In genomic region chr5:181221105-181221791, GRCh38 we compare ENCODE assay signal across 8 cellular contexts. TPM values are rescaled to one million over a fixed set of nuclear protein-coding genes. Genes with fewer than 3 reads are reported as not detected.
A peak's percentile ranks its signal among the peaks of the same experiment; 100 is the strongest.
DNase-seq lines count a peak whose midpoint lies in the region; ATAC-seq, FAIRE-seq and TF ChIP-seq lines count a peak whose summit lies in the region.

No MANE protein-coding gene starts in this region.

- DNase-seq in GM23248 (no peak), T-helper 17 cell (peak; percentile 41 to 62 (median 42)), endothelial cell (ENCODE audit: low spot score) (no peak), gastrocnemius medialis (peak in 1 of 2 donors; percentile 10), urothelium cell line (ENCODE audit: low spot score) (no peak), NCI-H1092 treated with DMSO at 0.1 percent for 48 hours (lab: John Stamatoyannopoulos, UW) (no peak)

- intact Hi-C loops in gastrocnemius medialis (cut with DNase I; ENCODE audit: low total_unique reads) = no loop called here

- H3K27me3 ChIP-seq in GM23248 (replicated peaks; ENCODE audit: insufficient read depth) = no peaks in the 10 kb centered on the region
- no peaks in the 10 kb centered on the region for H3K27me3 ChIP-seq in gastrocnemius medialis

- 0 out of 2 replicates have a peak, but pooled peaks cover 12% of the 10 kb centered on the region for H3K4me1 ChIP-seq in GM23248 (ENCODE audit: insufficient read depth)
- peaks cover 22 to 25% of the 10 kb centered on the region in 2 donors for H3K4me1 ChIP-seq in gastrocnemius medialis

- in situ Hi-C loops in GM23248 (cut with MboI) (no loop called here), gastrocnemius medialis (cut with MboI; ENCODE audit: low sequenced_read_pairs in 4 of 4) (no loop called here)

- H3K4me3 Mint-ChIP-seq in T-helper 17 cell = peak overlapping the region; percentile 95
- peak overlapping the region; percentile 98 for H3K4me3 Mint-ChIP-seq in endothelial cell (ENCODE audit: unreplicated experiment)

- no peaks in the 10 kb centered on the region for H3K36me3 ChIP-seq in GM23248 (ENCODE audit: low read depth)
- H3K36me3 ChIP-seq in gastrocnemius medialis = no peaks in the 10 kb centered on the region

- ATAC-seq in T-helper 17 cell = no peak
- ATAC-seq in gastrocnemius medialis = no peak
- no peak for ATAC-seq in GM21723 (IDR thresholded peaks at IDR 0.05; ENCODE audit: unreplicated experiment)
- ATAC-seq in GM21381 (IDR thresholded peaks at IDR 0.05; ENCODE audit: unreplicated experiment) = no peak

- peaks cover 4% of the 10 kb centered on the region for H3K36me3 Mint-ChIP-seq in T-helper 17 cell (ENCODE audit: low read depth)
- H3K36me3 Mint-ChIP-seq in endothelial cell (ENCODE audit: low read depth, unreplicated experiment) = peaks cover 12% of the 10 kb centered on the region

- peak overlapping the region; percentile 17; the same call in 1 of the 2 replicates for H2AFZ ChIP-seq in GM23248

- FAIRE-seq in urothelium cell line (lab: Jason Lieb, UNC) = no peak

- H3K27ac Mint-ChIP-seq in T-helper 17 cell (peak overlapping the region; percentile 99), endothelial cell (ENCODE audit: unreplicated experiment) (no peak overlapping the region)

- TF ChIP-seq CTCF in endothelial cell (IDR thresholded peaks at IDR 0.05; ENCODE audit: unreplicated experiment) (no peak), gastrocnemius medialis (IDR thresholded peaks at IDR 0.05 in 4 of 5, conservative IDR thresholded peaks at IDR 0.05 in 1 of 5) (no peak)

- TF ChIP-seq POLR2A in gastrocnemius medialis (IDR thresholded peaks at IDR 0.05) = no peak

- peaks cover 27% of the 10 kb centered on the region for H3K79me2 ChIP-seq in GM23248 (ENCODE audit: insufficient read depth)

- peaks cover 60% of the 10 kb centered on the region for H3K4me1 Mint-ChIP-seq in T-helper 17 cell
- H3K4me1 Mint-ChIP-seq in endothelial cell (ENCODE audit: unreplicated experiment) = peaks cover 31% of the 10 kb centered on the region

- peak overlapping the region; percentile 27; the same call in 1 of the 2 replicates for H3K4me3 ChIP-seq in GM23248
- no peak overlapping the region for H3K4me3 ChIP-seq in gastrocnemius medialis

- no peaks in the 10 kb centered on the region for H3K9me2 ChIP-seq in GM23248 (ENCODE audit: insufficient read depth)

- no peak overlapping the region for H3K4me2 ChIP-seq in GM23248 (ENCODE audit: unreplicated experiment)

- H3K9ac ChIP-seq in GM23248 = peak overlapping the region; percentile 92; the same call in 1 of the 2 replicates

- H3K27ac ChIP-seq in GM23248 (peak overlapping the region; percentile 90), gastrocnemius medialis (peak overlapping the region; percentile 90 to 97 (median 92))

- no peaks in the 10 kb centered on the region for H3K9me3 Mint-ChIP-seq in endothelial cell (ENCODE audit: unreplicated experiment)

- peaks cover 18% of the 10 kb centered on the region for H3K27me3 Mint-ChIP-seq in T-helper 17 cell
- H3K27me3 Mint-ChIP-seq in endothelial cell (ENCODE audit: unreplicated experiment) = peaks cover 38% of the 10 kb centered on the region

- H3K9me3 ChIP-seq in GM23248 (ENCODE audit: low read depth) (no peaks in the 10 kb centered on the region), T-helper 17 cell (ENCODE audit: control insufficient read depth, low read length, poor library complexity, severe bottlenecking) (no peaks in the 10 kb centered on the region), gastrocnemius medialis (no peaks in the 10 kb centered on the region)

- peaks cover 28% of the 10 kb centered on the region for H3F3A ChIP-seq in GM23248 (ENCODE audit: insufficient read depth)

- 47 to 51% methylated on average over 27 of the region's 27 CpGs for WGBS in GM23248 (ENCODE audit: low coverage in 1 of 2, low lambda C conversion rate in 2 of 2, missing lambda C conversion rate in 2 of 2), 2 experiments

- no peaks in the 10 kb centered on the region for H4K20me1 ChIP-seq in GM23248 (ENCODE audit: insufficient read depth)

RNA-seq across cellular contexts. Expression of gene TRIM41, which starts 1.8 kb away (rescaled TPM):
- total RNA-seq in GM23248 (2014; rRNA removed; shearing (Covaris generic)) = 17.5 and 18.6 TPM in 2 replicates
- 3.8 and 4.3 TPM in 2 replicates for polyA plus RNA-seq in GM23248 (2016; fragmentation: Nextera tagmentation; extraction: Ambion mirVana)
- total RNA-seq in T-helper 17 cell (10 to 100 TPM; 23.4 to 29.6 TPM), endothelial cell (ENCODE audit: unreplicated experiment) (21.8 TPM), gastrocnemius medialis (10 to 100 TPM; 15.6 to 23.5 (median 21.6) TPM)

RNA-seq across cellular contexts. Expression of gene TRIM7, which starts 16.3 kb away (rescaled TPM):
- 1.4 and 6.8 TPM in 2 replicates for total RNA-seq in GM23248 (2014; rRNA removed; shearing (Covaris generic))
- polyA plus RNA-seq in GM23248 (2016; fragmentation: Nextera tagmentation; extraction: Ambion mirVana) = 2.5 and 3.1 TPM in 2 replicates
- 1 to 10 TPM; 2.2 to 3.5 TPM for total RNA-seq in T-helper 17 cell
- total RNA-seq in endothelial cell (ENCODE audit: unreplicated experiment) = not detected
- total RNA-seq in gastrocnemius medialis = 10 to 100 TPM; 27.9 to 58.4 (median 47.1) TPM

RNA-seq across cellular contexts. Expression of gene RACK1, which starts 22.5 kb away (rescaled TPM):
- 2,598 and 3,224 TPM in 2 replicates for total RNA-seq in GM23248 (2014; rRNA removed; shearing (Covaris generic))
- 837 and 864 TPM in 2 replicates for polyA plus RNA-seq in GM23248 (2016; fragmentation: Nextera tagmentation; extraction: Ambion mirVana)
- total RNA-seq in T-helper 17 cell = 1,000 to 10,000 TPM; 2,138 to 2,163 TPM
- total RNA-seq in endothelial cell (ENCODE audit: unreplicated experiment) = 2,232 TPM
- 1,000 to 10,000 TPM; 1,697 to 2,187 (median 1,957) TPM for total RNA-seq in gastrocnemius medialis

RNA-seq across cellular contexts. Expression of gene TRIM52, which starts 39.7 kb away (rescaled TPM):
- total RNA-seq in GM23248 (2014; rRNA removed; shearing (Covaris generic)) = 6.6 and 7.8 TPM in 2 replicates
- polyA plus RNA-seq in GM23248 (2016; fragmentation: Nextera tagmentation; extraction: Ambion mirVana) = 4.1 and 5.3 TPM in 2 replicates
- 10 to 100 TPM; 32.2 to 34.6 TPM for total RNA-seq in T-helper 17 cell
- 10.4 TPM for total RNA-seq in endothelial cell (ENCODE audit: unreplicated experiment)
- 1 to 10 TPM; 1.3 to 4.9 (median 3.4) TPM for total RNA-seq in gastrocnemius medialis

Comparison
In these comparisons a context has a peak if more than half of its experiments do, and no peak if none do; other contexts are left out.
1. DNase-seq: peak in T-helper 17 cell (3 of 3); none in GM23248 (single experiment), endothelial cell (single experiment), urothelium cell line (single experiment) and NCI-H1092 treated with DMSO at 0.1 percent for 48 hours (single experiment).